Comparison of ENCODE assay signal across 21 cellular contexts in the genomic region with DNA sequence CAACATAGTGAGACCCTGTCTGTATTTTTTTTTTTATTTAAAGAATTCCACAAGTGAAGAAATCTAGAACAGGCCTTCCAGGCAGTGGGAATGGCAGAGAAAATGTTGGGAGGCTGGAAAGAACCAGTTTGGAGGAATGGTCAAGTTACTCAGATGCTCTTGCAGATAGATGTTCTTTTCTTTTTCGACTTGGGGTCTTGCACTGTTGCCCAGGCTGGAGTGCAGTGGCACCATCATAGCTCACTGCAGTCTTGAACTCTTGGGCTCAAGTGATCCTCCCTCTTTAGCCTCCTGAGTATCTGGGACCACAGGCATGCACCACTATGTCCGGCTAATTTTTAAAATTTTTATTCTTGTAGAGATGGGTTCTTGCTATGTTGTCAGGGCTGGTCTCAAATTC. TPM values are rescaled to one million over a fixed set of nuclear protein-coding genes. Genes with fewer than 3 reads are reported as not detected.
DNase-seq lines count a peak whose midpoint lies in the region; ATAC-seq and TF ChIP-seq lines count a peak whose summit lies in the region.
"Had no signal": no experiment of that assay in that cellular context is flagged by ENCODE, and none has a peak within 500 bp of the region (broad histone marks: within the 10 kb centered on the region; RNA-seq: fewer than 3 reads in every experiment).

No MANE protein-coding gene starts in this region.

- peak overlapping the region in 7 of 10 donors; percentile 14 to 60 (median 24) for H3K4me3 ChIP-seq in heart right ventricle
- H3K4me3 ChIP-seq in lower lobe of right lung: peak overlapping the region; percentile 46
- H3K4me3 ChIP-seq in upper lobe of left lung: peak overlapping the region in 3 of 4 donors; percentile 30 to 47 (median 36)
- H3K4me3 ChIP-seq: hepatocyte had no signal

- H3K27me3 ChIP-seq in heart right ventricle: peaks cover 0 to 9% (median 6%) of the 10 kb centered on the region in 7 donors
- H3K27me3 ChIP-seq in lower lobe of right lung (ENCODE audit: low read depth): peaks cover 7% of the 10 kb centered on the region
- H3K27me3 ChIP-seq in upper lobe of left lung: no peaks in the 10 kb centered on the region
- H3K27me3 ChIP-seq: ascending aorta, hepatocyte had no signal

- TF ChIP-seq POLR2A in upper lobe of left lung (IDR thresholded peaks at IDR 0.05): no peak

- intact Hi-C loops in heart right ventricle (cut with DNase I) (no loop called here), left cardiac atrium (cut with DNase I) (no loop called here), lower lobe of right lung (cut with DNase I) (no loop called here)

- TF ChIP-seq CTCF in heart right ventricle (IDR thresholded peaks at IDR 0.05) (no peak), lower lobe of right lung (IDR thresholded peaks at IDR 0.05) (no peak), upper lobe of left lung (IDR thresholded peaks at IDR 0.05) (no peak)

- H3K27ac ChIP-seq in heart right ventricle (peak overlapping the region in 6 of 10 donors; percentile 24 to 95 (median 52)), lower lobe of right lung (peak overlapping the region; percentile 67), upper lobe of left lung (peak overlapping the region; percentile 68 to 92 (median 82))
- H3K27ac ChIP-seq: hepatocyte, VCaP had no signal

- DNase-seq in heart right ventricle (no peak), left cardiac atrium (no peak), lower lobe of right lung (no peak), upper lobe of left lung (no peak), hippocampal formation (lab: John Stamatoyannopoulos, UW) (no peak)
- DNase-seq: activated CD4-positive, alpha-beta T cell treated with anti-CD3 and anti-CD28 coated beads, Interleukin-2, amount 10 ng/mL, durations not matched to agents 7 days and 5 days; activated CD8-positive, alpha-beta memory T cell treated with anti-CD3 and anti-CD28 coated beads, Interleukin-2, amount 10 ng/mL, durations not matched to agents 7 days and 5 days; KG1; NCI-H1436 treated with DMSO at 0.1 percent for 48 hours; NCI-H510A treated with DMSO at 0.1 percent for 48 hours; stimulated activated CD4-positive, alpha-beta T cell treated with anti-CD3 and anti-CD28 coated beads, Interleukin-4, amount 100 ng/mL, for 24 hours; stimulated activated naive CD4-positive, alpha-beta T cell treated with Interleukin-2 at 50 U/mL for 16 hours had no signal

- WGBS in heart right ventricle, 2 donors: 79 to 86% methylated on average over 2 of the region's 2 CpGs
- WGBS in upper lobe of left lung, 2 donors: 86 to 94% methylated on average over 2 of the region's 2 CpGs

- ATAC-seq in heart right ventricle (no peak), left cardiac atrium (no peak), lower lobe of right lung (no peak), upper lobe of left lung (ENCODE audit: low FRiP score in 2 of 2) (no peak), HG02852 (IDR thresholded peaks at IDR 0.05; ENCODE audit: unreplicated experiment) (no peak)
- ATAC-seq: activated CD8-positive, alpha-beta memory T cell treated with anti-CD3 and anti-CD28 coated beads, Interleukin-2, amount 10 ng/mL, durations not matched to agents 7 days and 5 days had no signal

- no peak for TF ChIP-seq EP300 in upper lobe of left lung (IDR thresholded peaks at IDR 0.05)

- H3K36me3 ChIP-seq in heart right ventricle: peaks cover 0 to 10% (median 0%) of the 10 kb centered on the region in 9 donors
- H3K36me3 ChIP-seq in lower lobe of right lung: no peaks in the 10 kb centered on the region
- no peaks in the 10 kb centered on the region for H3K36me3 ChIP-seq in upper lobe of left lung
- H3K36me3 ChIP-seq: ascending aorta had no signal

- H3K4me1 ChIP-seq in heart right ventricle: peaks cover 0 to 44% (median 0%) of the 10 kb centered on the region in 9 donors
- peaks cover 10% of the 10 kb centered on the region for H3K4me1 ChIP-seq in lower lobe of right lung
- H3K4me1 ChIP-seq in upper lobe of left lung: peaks cover 2 to 8% (median 5%) of the 10 kb centered on the region in 4 donors

- H3K9me3 ChIP-seq in heart right ventricle: no peaks in the 10 kb centered on the region
- H3K9me3 ChIP-seq in lower lobe of right lung: no peaks in the 10 kb centered on the region
- no peaks in the 10 kb centered on the region for H3K9me3 ChIP-seq in upper lobe of left lung
- H3K9me3 ChIP-seq: ascending aorta had no signal

RNA-seq across cellular contexts. Expression of a gene that starts 0.7 kb away (rescaled TPM):
- total RNA-seq in heart right ventricle: 10 to 100 TPM in 3 of 10 donors, 1 to 10 TPM in 7; 4.5 to 18.6 (median 6.9) TPM
- 1 to 10 TPM; 1.7 to 5.4 TPM for polyA plus RNA-seq in heart right ventricle
- total RNA-seq in left cardiac atrium: 10 to 100 TPM; 13.4 to 15.6 TPM
- 79.9 TPM for total RNA-seq in lower lobe of right lung
- total RNA-seq in upper lobe of left lung: 10 to 100 TPM; 20.3 to 87.3 (median 45.1) TPM
- total RNA-seq: Daoy, epithelial cell of proximal tubule, RPMI7951 had no signal

RNA-seq across cellular contexts. Expression of a gene that starts 21.7 kb away (rescaled TPM):
- total RNA-seq in heart right ventricle (1 to 10 TPM in 3 of 10 donors, under 1 TPM in 7; 0.28 to 2.3 (median 0.59) TPM), left cardiac atrium (1 to 10 TPM in 1 of 2 donors, under 1 TPM in 1; 0.81 to 2.4 TPM), lower lobe of right lung (6.4 TPM), upper lobe of left lung (10 to 100 TPM in 3 of 6 donors, 1 to 10 TPM in 3; 3.8 to 22.9 (median 10.0) TPM)
- polyA plus RNA-seq in heart right ventricle: under 1 TPM; 0.22 to 0.51 TPM
- total RNA-seq: activated T-helper 1 cell treated with anti-CD3 and anti-CD28 coated beads, Interleukin-12 subunit alpha, Interleukin-12 subunit beta, Interleukin-2, Interleukin-4 antibody, amounts not matched to agents 30 ng/mL and 10 ng/mL and 1 ng/mL, durations not matched to agents 14 hours and 24 hours and 36 hours; epithelial cell of proximal tubule had no signal
- polyA plus RNA-seq: BJ, hepatocyte had no signal

RNA-seq across cellular contexts. Expression of a gene that starts 35.6 kb away (rescaled TPM):
- total RNA-seq in heart right ventricle (10 to 100 TPM in 8 of 10 donors, 1 to 10 TPM in 2; 9.2 to 14.2 (median 11.6) TPM), left cardiac atrium (10 to 100 TPM; 16.1 to 17.1 TPM), lower lobe of right lung (18.0 TPM), upper lobe of left lung (10 to 100 TPM in 4 of 6 donors, 1 to 10 TPM in 1, under 1 TPM in 1; 0.59 to 28.3 (median 22.4) TPM)
- polyA plus RNA-seq in heart right ventricle: 10 to 100 TPM; 13.7 to 16.4 TPM

RNA-seq across cellular contexts. Expression of a gene that starts 38.8 kb away (rescaled TPM):
- 1 to 10 TPM; 4.4 to 8.8 (median 5.5) TPM for total RNA-seq in heart right ventricle
- polyA plus RNA-seq in heart right ventricle: 10 to 100 TPM in 1 of 2 donors, 1 to 10 TPM in 1; 9.7 to 11.7 TPM
- 1 to 10 TPM; 5.9 to 6.8 TPM for total RNA-seq in left cardiac atrium
- 14.5 TPM for total RNA-seq in lower lobe of right lung
- total RNA-seq in upper lobe of left lung: 10 to 100 TPM in 5 of 6 donors, 1 to 10 TPM in 1; 8.4 to 80.7 (median 19.4) TPM

RNA-seq across cellular contexts. Expression of a gene that starts 54.0 kb away (rescaled TPM):
- total RNA-seq in heart right ventricle (10 to 100 TPM; 14.2 to 28.7 (median 17.4) TPM), left cardiac atrium (10 to 100 TPM; 21.4 to 28.7 TPM), lower lobe of right lung (30.7 TPM), upper lobe of left lung (10 to 100 TPM; 18.2 to 91.1 (median 35.0) TPM)
- 10 to 100 TPM; 15.8 to 31.1 TPM for polyA plus RNA-seq in heart right ventricle
